ENCODE assay signal across 8 cellular contexts in genomic region chr6:2999005-2999620, GRCh38. TPM values are rescaled to one million over a fixed set of nuclear protein-coding genes. Genes with fewer than 3 reads are reported as not detected.
A peak's percentile ranks its signal among the peaks of the same experiment; 100 is the strongest.
DNase-seq lines count a peak whose midpoint lies in the region; ATAC-seq and TF ChIP-seq lines count a peak whose summit lies in the region.

No MANE protein-coding gene starts in this region.

- no peaks in the 10 kb centered on the region for H3K27me3 Mint-ChIP-seq in activated T-helper 17 cell treated with anti-CD3 and anti-CD28 coated beads, Interleukin-2, amount 50 U/mL, for 72 hours

- H3K4me2 ChIP-seq in KMS-11 = peak overlapping the region; percentile 97

- peak overlapping the region; percentile 6; the same call in 1 of the 2 replicates for H3K9ac ChIP-seq in KMS-11

- ATAC-seq in GM21381 (IDR thresholded peaks at IDR 0.05; ENCODE audit: unreplicated experiment) = peak; percentile 21
- ATAC-seq in activated T-helper 17 cell treated with anti-CD3 and anti-CD28 coated beads, Interleukin-2, amount 50 U/mL, for 72 hours (replicated peaks) = peak; percentile 80
- ATAC-seq in heart right ventricle = peak in 7 of 8 donors; percentile 5 to 59 (median 39)
- no peak for ATAC-seq in HG03196 (IDR thresholded peaks at IDR 0.05; ENCODE audit: unreplicated experiment)

- intact Hi-C loops in heart right ventricle (cut with DNase I) = loop anchor here in 8 of 10 donors (1.0 to 10.0 kb wide), 6 partner anchors 24 to 256 kb away; partner anchors contain the start of gene PSMG4 (in 3 of the 8)

- H3K4me3 ChIP-seq in KMS-11 (IDR thresholded peaks at IDR 0.05; ENCODE audit: insufficient read depth, low read depth, low read length) = no peak overlapping the region
- H3K4me3 ChIP-seq in heart right ventricle = peak overlapping the region; percentile 0 to 93 (median 84)

- H3K9me3 ChIP-seq in heart right ventricle = no peaks in the 10 kb centered on the region

- H4K20me1 ChIP-seq in KMS-11 (ENCODE audit: insufficient read depth) = no peaks in the 10 kb centered on the region

- H3K27me3 ChIP-seq in KMS-11 (ENCODE audit: insufficient read depth, low read depth) = no peaks in the 10 kb centered on the region
- no peaks in the 10 kb centered on the region for H3K27me3 ChIP-seq in heart right ventricle

- DNase-seq in DMS153 treated with DMSO at 0.1 percent for 48 hours (lab: John Stamatoyannopoulos, UW; ENCODE audit: unreplicated experiment) (peak; percentile 26), heart right ventricle (no peak), renal cortical epithelial cell (ENCODE audit: low read depth) (peak; percentile 82), COR-L47 (lab: John Stamatoyannopoulos, UW) (no peak)

- H3K27ac Mint-ChIP-seq in activated T-helper 17 cell treated with anti-CD3 and anti-CD28 coated beads, Interleukin-2, amount 50 U/mL, for 72 hours = peak overlapping the region; percentile 87

- no peaks in the 10 kb centered on the region for H3K36me3 ChIP-seq in KMS-11 (ENCODE audit: insufficient read depth)
- peaks cover 0 to 26% (median 0%) of the 10 kb centered on the region in 9 donors for H3K36me3 ChIP-seq in heart right ventricle

- H3K4me1 ChIP-seq in KMS-11 (ENCODE audit: low read depth, poor library complexity, severe bottlenecking) (peaks cover 33% of the 10 kb centered on the region), heart right ventricle (peaks cover 0 to 45% (median 26%) of the 10 kb centered on the region in 9 donors)

- H2AFZ ChIP-seq in KMS-11 (ENCODE audit: low read depth) = peak overlapping the region; percentile 98

- TF ChIP-seq CTCF in KMS-11 (conservative IDR thresholded peaks at IDR 0.05; ENCODE audit: low read depth, low read length) (no peak), heart right ventricle (IDR thresholded peaks at IDR 0.05) (no peak)

- peaks cover 16% of the 10 kb centered on the region for H3K36me3 Mint-ChIP-seq in activated T-helper 17 cell treated with anti-CD3 and anti-CD28 coated beads, Interleukin-2, amount 50 U/mL, for 72 hours (ENCODE audit: low read depth)

- H3K4me3 Mint-ChIP-seq in activated T-helper 17 cell treated with anti-CD3 and anti-CD28 coated beads, Interleukin-2, amount 50 U/mL, for 72 hours = peak overlapping the region; percentile 91

- peaks cover 15% of the 10 kb centered on the region for H3K4me1 Mint-ChIP-seq in activated T-helper 17 cell treated with anti-CD3 and anti-CD28 coated beads, Interleukin-2, amount 50 U/mL, for 72 hours

- H3K27ac ChIP-seq in KMS-11 (no peak overlapping the region), heart right ventricle (peak overlapping the region in 9 of 10 donors; percentile 77 to 95 (median 89))

- H3K9me3 Mint-ChIP-seq in activated T-helper 17 cell treated with anti-CD3 and anti-CD28 coated beads, Interleukin-2, amount 50 U/mL, for 72 hours = no peaks in the 10 kb centered on the region

- H3K79me2 ChIP-seq in KMS-11 (ENCODE audit: insufficient read depth, low read depth) = peaks cover 7% of the 10 kb centered on the region; the same call in 1 of the 2 replicates

- 1% methylated on average over 30 of the region's 30 CpGs for WGBS in heart right ventricle, 2 donors

RNA-seq across cellular contexts. Expression of gene NQO2, which starts 0.6 kb away (rescaled TPM):
- total RNA-seq in activated T-helper 17 cell treated with anti-CD3 and anti-CD28 coated beads, Interleukin-2, amount 50 U/mL, for 72 hours = 10 to 100 TPM; 25.1 to 29.3 TPM
- total RNA-seq in heart right ventricle (10 to 100 TPM; 29.5 to 88.4 (median 48.2) TPM), renal cortical epithelial cell (29.0 and 35.8 TPM in 2 replicates)
- polyA plus RNA-seq in heart right ventricle = 100 to 1,000 TPM in 1 of 2 donors, 10 to 100 TPM in 1; 52.3 to 107 TPM

RNA-seq across cellular contexts. Expression of gene SERPINB6, which starts 27.7 kb away (rescaled TPM):
- total RNA-seq in activated T-helper 17 cell treated with anti-CD3 and anti-CD28 coated beads, Interleukin-2, amount 50 U/mL, for 72 hours = 10 to 100 TPM; 22.1 to 26.0 TPM
- total RNA-seq in heart right ventricle (100 to 1,000 TPM; 163 to 261 (median 183) TPM), renal cortical epithelial cell (113 and 137 TPM in 2 replicates)
- polyA plus RNA-seq in heart right ventricle = 100 to 1,000 TPM; 138 to 153 TPM

Comparison
In these comparisons a context has a peak if more than half of its experiments do, and no peak if none do; other contexts are left out.
1. DNase-seq: peak in DMS153 treated with DMSO at 0.1 percent for 48 hours (single experiment) and renal cortical epithelial cell (single experiment); none in heart right ventricle (0 of 2) and COR-L47 (single experiment).